In genomic region chr3:56987238-56987932, GRCh38 we compare ENCODE assay signal across 9 cellular contexts.
DNase-seq lines count a peak whose midpoint lies in the region; ATAC-seq and TF ChIP-seq lines count a peak whose summit lies in the region.
"Had no signal": no experiment of that assay in that cellular context is flagged by ENCODE, and none has a peak within 500 bp of the region (broad histone marks: within the 10 kb centered on the region; RNA-seq: fewer than 3 reads in every experiment).

No MANE protein-coding gene starts in this region.

- POLR2A ChIA-PET in naive thymus-derived CD4-positive, alpha-beta T cell (lab: Charles Lee) = interaction anchor here (0.6 to 5.3 kb wide), 7 partner anchors 9 to 430 kb away, joined by 3 to 43 read pairs (median 4); partner anchors contain the start of genes ARHGEF3 and CCDC66

- TF ChIP-seq CTCF in GM10266 (IDR thresholded peaks at IDR 0.05; ENCODE audit: control insufficient read depth, insufficient read depth, low read depth, missing control alignments) = peak; percentile 34

- no peaks in the 10 kb centered on the region for H3K27me3 ChIP-seq in naive thymus-derived CD4-positive, alpha-beta T cell (ENCODE audit: control insufficient read depth in 2 of 2, insufficient read depth in 2 of 2, low read length in 2 of 2)

- DNase-seq in GM10266 (ENCODE audit: extremely low spot score) = no peak
- peak; percentile 37 for DNase-seq in KBM-7
- peak; percentile 27 for DNase-seq in amniotic epithelial cell (ENCODE audit: low read depth)
- DNase-seq in naive thymus-derived CD4-positive, alpha-beta T cell = no peak
- no peak for DNase-seq in NCI-H2107 treated with DMSO at 0.1 percent for 48 hours (lab: John Stamatoyannopoulos, UW; ENCODE audit: unreplicated experiment)
- no peak for DNase-seq in stimulated activated CD4-positive, alpha-beta T cell treated with anti-CD3 and anti-CD28 coated beads, Interleukin-2, amount 100 ng/mL, for 48 hours
- no peak for DNase-seq in activated gamma-delta T cell (lab: John Stamatoyannopoulos, UW)
- DNase-seq: NCI-H2171 had no signal

- H3K4me3 Mint-ChIP-seq in naive thymus-derived CD4-positive, alpha-beta T cell = no peak overlapping the region
- H3K4me3 Mint-ChIP-seq: memory B cell had no signal

- peaks cover 0 to 22% (median 5%) of the 10 kb centered on the region in 5 donors for H3K27me3 Mint-ChIP-seq in naive thymus-derived CD4-positive, alpha-beta T cell

- H3K4me1 Mint-ChIP-seq in naive thymus-derived CD4-positive, alpha-beta T cell = peaks cover 5 to 39% (median 18%) of the 10 kb centered on the region in 7 donors

- peaks cover 3 to 9% of the 10 kb centered on the region in 2 donors for H3K4me1 ChIP-seq in naive thymus-derived CD4-positive, alpha-beta T cell (ENCODE audit: control insufficient read depth in 2 of 2, insufficient read depth in 2 of 2, low read length in 2 of 2)

- in situ Hi-C loops in KBM-7 (cut with MboI; ENCODE audit: low pct_unique_long_range_greater_than_20kb, low sequenced_read_pairs) = no loop called here

- H3K27ac ChIP-seq in naive thymus-derived CD4-positive, alpha-beta T cell (ENCODE audit: low read depth, low read length) = no peak overlapping the region

- H3K9me3 ChIP-seq in naive thymus-derived CD4-positive, alpha-beta T cell (ENCODE audit: control insufficient read depth in 2 of 3, low read length in 3 of 3) = no peaks in the 10 kb centered on the region

- peak overlapping the region in 6 of 9 donors; percentile 19 to 75 (median 61) for H3K27ac Mint-ChIP-seq in naive thymus-derived CD4-positive, alpha-beta T cell
- H3K27ac Mint-ChIP-seq: memory B cell had no signal

- CTCF ChIA-PET in naive thymus-derived CD4-positive, alpha-beta T cell (lab: Charles Lee) = interaction anchor here (0.5 to 5.6 kb wide), 14 partner anchors 8 to 1161 kb away, joined by 3 to 155 read pairs (median 4); partner anchors contain the start of gene ARHGEF3

- no peak for ATAC-seq in naive thymus-derived CD4-positive, alpha-beta T cell

- no peaks in the 10 kb centered on the region for H3K9me3 Mint-ChIP-seq in naive thymus-derived CD4-positive, alpha-beta T cell
- H3K9me3 Mint-ChIP-seq: memory B cell had no signal

- no peaks in the 10 kb centered on the region for H3K36me3 Mint-ChIP-seq in naive thymus-derived CD4-positive, alpha-beta T cell
- H3K36me3 Mint-ChIP-seq: memory B cell had no signal

- intact Hi-C loops in naive thymus-derived CD4-positive, alpha-beta T cell (cut with micrococcal nuclease) = loop anchor here in 1 of 2 donors (10.0 kb wide), 1 partner anchor 643 kb away; no protein-coding TSS in a partner anchor

- no peak overlapping the region for H3K4me3 ChIP-seq in naive thymus-derived CD4-positive, alpha-beta T cell (ENCODE audit: low read length)

- no peaks in the 10 kb centered on the region for H3K36me3 ChIP-seq in naive thymus-derived CD4-positive, alpha-beta T cell (ENCODE audit: control insufficient read depth in 2 of 3, insufficient read depth in 3 of 3, low read length in 3 of 3)

Comparison
In these comparisons a context has a peak if more than half of its experiments do, and no peak if none do; other contexts are left out.
1. DNase-seq: peak in KBM-7 (single experiment) and amniotic epithelial cell (single experiment); none in GM10266 (single experiment), naive thymus-derived CD4-positive, alpha-beta T cell (0 of 9), NCI-H2107 treated with DMSO at 0.1 percent for 48 hours (single experiment), stimulated activated CD4-positive, alpha-beta T cell treated with anti-CD3 and anti-CD28 coated beads, Interleukin-2, amount 100 ng/mL, for 48 hours (0 of 2) and activated gamma-delta T cell (single experiment).